Comparison of ENCODE assay signal across 1 cellular context in the genomic region with DNA sequence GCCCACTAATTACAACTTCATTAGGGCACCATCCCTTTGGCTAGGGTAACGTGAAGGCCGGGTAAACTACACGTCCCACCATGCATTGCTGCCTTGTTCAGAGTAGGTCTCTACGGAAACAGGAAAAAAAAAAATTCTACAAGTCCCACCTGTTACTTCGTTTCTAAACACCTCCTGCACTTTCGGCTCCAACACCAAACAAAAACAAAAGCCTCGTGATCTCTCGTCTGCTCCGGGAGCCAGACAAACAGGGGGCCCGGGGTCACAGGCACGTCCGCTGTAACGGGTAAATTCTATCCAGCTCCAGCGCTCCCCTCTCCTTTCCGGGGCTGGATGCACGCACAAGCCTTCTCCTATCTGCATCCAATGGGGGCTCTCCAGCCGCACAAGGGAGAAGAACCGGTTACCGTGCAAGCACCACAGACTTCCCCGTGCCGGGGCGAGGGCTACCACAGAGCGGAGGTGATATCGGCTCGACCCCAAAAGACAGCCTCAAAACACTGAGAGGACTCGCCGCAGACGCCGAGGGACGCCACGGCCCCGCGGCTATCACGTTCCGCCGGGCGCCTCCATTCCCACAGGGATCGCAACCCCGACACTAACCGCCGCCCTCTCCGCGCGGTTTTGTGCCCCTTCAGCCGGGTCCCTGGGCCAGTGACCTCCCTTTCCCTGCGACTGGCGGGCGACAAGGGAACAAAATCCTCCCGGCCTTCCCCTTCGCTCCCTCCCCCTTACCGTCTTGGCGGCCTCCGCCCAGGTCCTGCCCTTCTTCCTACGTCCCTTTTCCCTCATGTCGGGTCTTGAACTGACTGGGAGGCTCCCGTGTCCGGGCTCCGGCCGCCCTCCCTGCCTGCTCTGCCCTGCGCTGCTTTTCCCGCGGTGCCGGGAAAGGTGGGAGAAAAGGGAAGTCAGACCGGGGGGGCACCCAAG.
A peak's percentile ranks its signal among the peaks of the same experiment; 100 is the strongest.
TF ChIP-seq lines count a peak whose summit lies in the region.

No MANE protein-coding gene starts in this region.

TF ChIP-seq in K562, 482 proteins besides CTCF, POLR2A, EP300 and RAD21 (continued from another document and continues in another):
- TF ChIP-seq, protein P1, sequence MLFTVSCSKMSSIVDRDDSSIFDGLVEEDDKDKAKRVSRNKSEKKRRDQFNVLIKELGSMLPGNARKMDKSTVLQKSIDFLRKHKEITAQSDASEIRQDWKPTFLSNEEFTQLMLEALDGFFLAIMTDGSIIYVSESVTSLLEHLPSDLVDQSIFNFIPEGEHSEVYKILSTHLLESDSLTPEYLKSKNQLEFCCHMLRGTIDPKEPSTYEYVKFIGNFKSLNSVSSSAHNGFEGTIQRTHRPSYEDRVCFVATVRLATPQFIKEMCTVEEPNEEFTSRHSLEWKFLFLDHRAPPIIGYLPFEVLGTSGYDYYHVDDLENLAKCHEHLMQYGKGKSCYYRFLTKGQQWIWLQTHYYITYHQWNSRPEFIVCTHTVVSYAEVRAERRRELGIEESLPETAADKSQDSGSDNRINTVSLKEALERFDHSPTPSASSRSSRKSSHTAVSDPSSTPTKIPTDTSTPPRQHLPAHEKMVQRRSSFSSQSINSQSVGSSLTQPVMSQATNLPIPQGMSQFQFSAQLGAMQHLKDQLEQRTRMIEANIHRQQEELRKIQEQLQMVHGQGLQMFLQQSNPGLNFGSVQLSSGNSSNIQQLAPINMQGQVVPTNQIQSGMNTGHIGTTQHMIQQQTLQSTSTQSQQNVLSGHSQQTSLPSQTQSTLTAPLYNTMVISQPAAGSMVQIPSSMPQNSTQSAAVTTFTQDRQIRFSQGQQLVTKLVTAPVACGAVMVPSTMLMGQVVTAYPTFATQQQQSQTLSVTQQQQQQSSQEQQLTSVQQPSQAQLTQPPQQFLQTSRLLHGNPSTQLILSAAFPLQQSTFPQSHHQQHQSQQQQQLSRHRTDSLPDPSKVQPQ (CRISPR knock-in tag; IDR thresholded peaks at IDR 0.05; ENCODE audit: borderline replicate concordance): no peak
- TF ChIP-seq ETV5 (CRISPR knock-in tag; IDR thresholded peaks at IDR 0.05; ENCODE audit: low read depth) (no peak; the same call in 1 of the 2 replicates), C11orf30 (IDR thresholded peaks at IDR 0.05; ENCODE audit: low read depth) (no peak; the same call in 1 of the 2 replicates), ASH1L (IDR thresholded peaks at IDR 0.05; ENCODE audit: borderline replicate concordance, low read depth, partially characterized antibody) (peak; percentile 60), BHLHE40 (IDR thresholded peaks at IDR 0.05; ENCODE audit: low read length) (peak; percentile 4; the same call in 1 of the 2 replicates), ZNF124 (CRISPR knock-in tag; IDR thresholded peaks at IDR 0.05) (no peak), ESRRB (CRISPR knock-in tag; IDR thresholded peaks at IDR 0.05; ENCODE audit: borderline replicate concordance) (no peak), HMG20B (CRISPR knock-in tag; IDR thresholded peaks at IDR 0.05) (no peak), PHF8 (IDR thresholded peaks at IDR 0.05; ENCODE audit: borderline replicate concordance, low read length) (peak; percentile 68; the same call in 1 of the 2 replicates), ZNF699 (CRISPR knock-in tag; IDR thresholded peaks at IDR 0.05; ENCODE audit: insufficient replicate concordance) (no peak), ZSCAN32 (CRISPR knock-in tag; IDR thresholded peaks at IDR 0.05) (no peak), CBFB (CRISPR knock-in tag; IDR thresholded peaks at IDR 0.05) (no peak), SOX6 (IDR thresholded peaks at IDR 0.05) (no peak), TCF3 (CRISPR knock-in tag; IDR thresholded peaks at IDR 0.05) (peak; percentile 17; the same call in 1 of the 2 replicates), CBX2 (IDR thresholded peaks at IDR 0.05; ENCODE audit: insufficient read depth, low read length, poor library complexity, severe bottlenecking) (no peak), EHMT2 (IDR thresholded peaks at IDR 0.05) (no peak), CBX8 (IDR thresholded peaks at IDR 0.05; ENCODE audit: borderline replicate concordance, extremely low read depth, low read depth, low read length, poor library complexity, severe bottlenecking) (no peak), FOXA1 (IDR thresholded peaks at IDR 0.05; ENCODE audit: borderline replicate concordance) (no peak), NFIX (CRISPR knock-in tag; IDR thresholded peaks at IDR 0.05; ENCODE audit: low read depth) (no peak), RUNX1 (IDR thresholded peaks at IDR 0.05; ENCODE audit: low read depth) (no peak), HOXB6 (CRISPR knock-in tag; IDR thresholded peaks at IDR 0.05; ENCODE audit: borderline replicate concordance) (no peak), HDAC1 (IDR thresholded peaks at IDR 0.05) (peak in 1 of 2 experiments; percentile 26; a peak in 2 of 4 replicates), SAFB2 (IDR thresholded peaks at IDR 0.05; ENCODE audit: borderline replicate concordance, low read depth, low read length, severe bottlenecking) (no peak), MECOM (CRISPR knock-in tag; IDR thresholded peaks at IDR 0.05) (no peak), CCAR2 (IDR thresholded peaks at IDR 0.05; ENCODE audit: low read depth, low read length) (no peak), ARHGAP35 (IDR thresholded peaks at IDR 0.05; ENCODE audit: partially characterized antibody) (no peak), HMGN3 (IDR thresholded peaks at IDR 0.05; ENCODE audit: borderline replicate concordance, extremely low read depth, insufficient read length, low read depth, low read length) (no peak), TEAD4 (IDR thresholded peaks at IDR 0.05; ENCODE audit: low read length) (no peak), TEAD4 (CRISPR knock-in tag; IDR thresholded peaks at IDR 0.05; ENCODE audit: borderline replicate concordance) (no peak), NEUROD1 (IDR thresholded peaks at IDR 0.05; ENCODE audit: borderline replicate concordance, low read depth, low read length, partially characterized antibody) (no peak), MED1 (CRISPR knock-in tag; IDR thresholded peaks at IDR 0.05; ENCODE audit: borderline replicate concordance) (no peak)
- TF ChIP-seq, protein P2, sequence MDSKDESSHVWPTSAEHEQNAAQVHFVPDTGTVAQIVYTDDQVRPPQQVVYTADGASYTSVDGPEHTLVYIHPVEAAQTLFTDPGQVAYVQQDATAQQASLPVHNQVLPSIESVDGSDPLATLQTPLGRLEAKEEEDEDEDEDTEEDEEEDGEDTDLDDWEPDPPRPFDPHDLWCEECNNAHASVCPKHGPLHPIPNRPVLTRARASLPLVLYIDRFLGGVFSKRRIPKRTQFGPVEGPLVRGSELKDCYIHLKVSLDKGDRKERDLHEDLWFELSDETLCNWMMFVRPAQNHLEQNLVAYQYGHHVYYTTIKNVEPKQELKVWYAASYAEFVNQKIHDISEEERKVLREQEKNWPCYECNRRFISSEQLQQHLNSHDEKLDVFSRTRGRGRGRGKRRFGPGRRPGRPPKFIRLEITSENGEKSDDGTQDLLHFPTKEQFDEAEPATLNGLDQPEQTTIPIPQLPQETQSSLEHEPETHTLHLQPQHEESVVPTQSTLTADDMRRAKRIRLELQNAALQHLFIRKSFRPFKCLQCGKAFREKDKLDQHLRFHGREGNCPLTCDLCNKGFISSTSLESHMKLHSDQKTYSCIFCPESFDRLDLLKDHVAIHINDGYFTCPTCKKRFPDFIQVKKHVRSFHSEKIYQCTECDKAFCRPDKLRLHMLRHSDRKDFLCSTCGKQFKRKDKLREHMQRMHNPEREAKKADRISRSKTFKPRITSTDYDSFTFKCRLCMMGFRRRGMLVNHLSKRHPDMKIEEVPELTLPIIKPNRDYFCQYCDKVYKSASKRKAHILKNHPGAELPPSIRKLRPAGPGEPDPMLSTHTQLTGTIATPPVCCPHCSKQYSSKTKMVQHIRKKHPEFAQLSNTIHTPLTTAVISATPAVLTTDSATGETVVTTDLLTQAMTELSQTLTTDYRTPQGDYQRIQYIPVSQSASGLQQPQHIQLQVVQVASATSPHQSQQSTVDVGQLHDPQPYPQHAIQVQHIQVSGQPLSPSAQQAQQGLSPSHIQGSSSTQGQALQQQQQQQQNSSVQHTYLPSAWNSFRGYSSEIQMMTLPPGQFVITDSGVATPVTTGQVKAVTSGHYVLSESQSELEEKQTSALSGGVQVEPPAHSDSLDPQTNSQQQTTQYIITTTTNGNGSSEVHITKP (IDR thresholded peaks at IDR 0.05; ENCODE audit: partially characterized antibody): peak; percentile 82
- TF ChIP-seq, protein P3, sequence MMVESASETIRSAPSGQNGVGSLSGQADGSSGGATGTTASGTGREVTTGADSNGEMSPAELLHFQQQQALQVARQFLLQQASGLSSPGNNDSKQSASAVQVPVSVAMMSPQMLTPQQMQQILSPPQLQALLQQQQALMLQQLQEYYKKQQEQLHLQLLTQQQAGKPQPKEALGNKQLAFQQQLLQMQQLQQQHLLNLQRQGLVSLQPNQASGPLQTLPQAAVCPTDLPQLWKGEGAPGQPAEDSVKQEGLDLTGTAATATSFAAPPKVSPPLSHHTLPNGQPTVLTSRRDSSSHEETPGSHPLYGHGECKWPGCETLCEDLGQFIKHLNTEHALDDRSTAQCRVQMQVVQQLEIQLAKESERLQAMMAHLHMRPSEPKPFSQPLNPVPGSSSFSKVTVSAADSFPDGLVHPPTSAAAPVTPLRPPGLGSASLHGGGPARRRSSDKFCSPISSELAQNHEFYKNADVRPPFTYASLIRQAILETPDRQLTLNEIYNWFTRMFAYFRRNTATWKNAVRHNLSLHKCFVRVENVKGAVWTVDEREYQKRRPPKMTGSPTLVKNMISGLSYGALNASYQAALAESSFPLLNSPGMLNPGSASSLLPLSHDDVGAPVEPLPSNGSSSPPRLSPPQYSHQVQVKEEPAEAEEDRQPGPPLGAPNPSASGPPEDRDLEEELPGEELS (CRISPR knock-in tag; IDR thresholded peaks at IDR 0.05; ENCODE audit: borderline replicate concordance): no peak; the same call in 1 of the 2 replicates
- TF ChIP-seq, protein P4, sequence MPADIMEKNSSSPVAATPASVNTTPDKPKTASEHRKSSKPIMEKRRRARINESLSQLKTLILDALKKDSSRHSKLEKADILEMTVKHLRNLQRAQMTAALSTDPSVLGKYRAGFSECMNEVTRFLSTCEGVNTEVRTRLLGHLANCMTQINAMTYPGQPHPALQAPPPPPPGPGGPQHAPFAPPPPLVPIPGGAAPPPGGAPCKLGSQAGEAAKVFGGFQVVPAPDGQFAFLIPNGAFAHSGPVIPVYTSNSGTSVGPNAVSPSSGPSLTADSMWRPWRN (IDR thresholded peaks at IDR 0.05; ENCODE audit: low read depth): no peak
- TF ChIP-seq, protein P5, sequence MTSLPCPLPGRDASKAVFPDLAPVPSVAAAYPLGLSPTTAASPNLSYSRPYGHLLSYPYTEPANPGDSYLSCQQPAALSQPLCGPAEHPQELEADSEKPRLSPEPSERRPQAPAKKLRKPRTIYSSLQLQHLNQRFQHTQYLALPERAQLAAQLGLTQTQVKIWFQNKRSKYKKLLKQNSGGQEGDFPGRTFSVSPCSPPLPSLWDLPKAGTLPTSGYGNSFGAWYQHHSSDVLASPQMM (CRISPR knock-in tag; IDR thresholded peaks at IDR 0.05): no peak
- TF ChIP-seq, protein P6, sequence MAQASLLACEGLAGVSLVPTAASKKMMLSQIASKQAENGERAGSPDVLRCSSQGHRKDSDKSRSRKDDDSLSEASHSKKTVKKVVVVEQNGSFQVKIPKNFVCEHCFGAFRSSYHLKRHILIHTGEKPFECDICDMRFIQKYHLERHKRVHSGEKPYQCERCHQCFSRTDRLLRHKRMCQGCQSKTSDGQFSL (CRISPR knock-in tag; IDR thresholded peaks at IDR 0.05): 0 out of 2 replicates have a peak, but pooled peaks have one; percentile 24
- TF ChIP-seq, protein P6 (tag; IDR thresholded peaks at IDR 0.05): no peak
- TF ChIP-seq, protein P7, sequence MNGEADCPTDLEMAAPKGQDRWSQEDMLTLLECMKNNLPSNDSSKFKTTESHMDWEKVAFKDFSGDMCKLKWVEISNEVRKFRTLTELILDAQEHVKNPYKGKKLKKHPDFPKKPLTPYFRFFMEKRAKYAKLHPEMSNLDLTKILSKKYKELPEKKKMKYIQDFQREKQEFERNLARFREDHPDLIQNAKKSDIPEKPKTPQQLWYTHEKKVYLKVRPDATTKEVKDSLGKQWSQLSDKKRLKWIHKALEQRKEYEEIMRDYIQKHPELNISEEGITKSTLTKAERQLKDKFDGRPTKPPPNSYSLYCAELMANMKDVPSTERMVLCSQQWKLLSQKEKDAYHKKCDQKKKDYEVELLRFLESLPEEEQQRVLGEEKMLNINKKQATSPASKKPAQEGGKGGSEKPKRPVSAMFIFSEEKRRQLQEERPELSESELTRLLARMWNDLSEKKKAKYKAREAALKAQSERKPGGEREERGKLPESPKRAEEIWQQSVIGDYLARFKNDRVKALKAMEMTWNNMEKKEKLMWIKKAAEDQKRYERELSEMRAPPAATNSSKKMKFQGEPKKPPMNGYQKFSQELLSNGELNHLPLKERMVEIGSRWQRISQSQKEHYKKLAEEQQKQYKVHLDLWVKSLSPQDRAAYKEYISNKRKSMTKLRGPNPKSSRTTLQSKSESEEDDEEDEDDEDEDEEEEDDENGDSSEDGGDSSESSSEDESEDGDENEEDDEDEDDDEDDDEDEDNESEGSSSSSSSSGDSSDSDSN (IDR thresholded peaks at IDR 0.05; ENCODE audit: borderline replicate concordance in 1 of 2, low read depth in 2 of 2, low read length in 2 of 2): 0 out of 4 replicates have a peak, but pooled peaks have one; percentile 17 to 24
- TF ChIP-seq, protein P8, sequence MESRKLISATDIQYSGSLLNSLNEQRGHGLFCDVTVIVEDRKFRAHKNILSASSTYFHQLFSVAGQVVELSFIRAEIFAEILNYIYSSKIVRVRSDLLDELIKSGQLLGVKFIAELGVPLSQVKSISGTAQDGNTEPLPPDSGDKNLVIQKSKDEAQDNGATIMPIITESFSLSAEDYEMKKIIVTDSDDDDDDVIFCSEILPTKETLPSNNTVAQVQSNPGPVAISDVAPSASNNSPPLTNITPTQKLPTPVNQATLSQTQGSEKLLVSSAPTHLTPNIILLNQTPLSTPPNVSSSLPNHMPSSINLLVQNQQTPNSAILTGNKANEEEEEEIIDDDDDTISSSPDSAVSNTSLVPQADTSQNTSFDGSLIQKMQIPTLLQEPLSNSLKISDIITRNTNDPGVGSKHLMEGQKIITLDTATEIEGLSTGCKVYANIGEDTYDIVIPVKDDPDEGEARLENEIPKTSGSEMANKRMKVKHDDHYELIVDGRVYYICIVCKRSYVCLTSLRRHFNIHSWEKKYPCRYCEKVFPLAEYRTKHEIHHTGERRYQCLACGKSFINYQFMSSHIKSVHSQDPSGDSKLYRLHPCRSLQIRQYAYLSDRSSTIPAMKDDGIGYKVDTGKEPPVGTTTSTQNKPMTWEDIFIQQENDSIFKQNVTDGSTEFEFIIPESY (CRISPR knock-in tag; IDR thresholded peaks at IDR 0.05): no peak
- TF ChIP-seq, protein P9, sequence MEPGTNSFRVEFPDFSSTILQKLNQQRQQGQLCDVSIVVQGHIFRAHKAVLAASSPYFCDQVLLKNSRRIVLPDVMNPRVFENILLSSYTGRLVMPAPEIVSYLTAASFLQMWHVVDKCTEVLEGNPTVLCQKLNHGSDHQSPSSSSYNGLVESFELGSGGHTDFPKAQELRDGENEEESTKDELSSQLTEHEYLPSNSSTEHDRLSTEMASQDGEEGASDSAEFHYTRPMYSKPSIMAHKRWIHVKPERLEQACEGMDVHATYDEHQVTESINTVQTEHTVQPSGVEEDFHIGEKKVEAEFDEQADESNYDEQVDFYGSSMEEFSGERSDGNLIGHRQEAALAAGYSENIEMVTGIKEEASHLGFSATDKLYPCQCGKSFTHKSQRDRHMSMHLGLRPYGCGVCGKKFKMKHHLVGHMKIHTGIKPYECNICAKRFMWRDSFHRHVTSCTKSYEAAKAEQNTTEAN (CRISPR knock-in tag; IDR thresholded peaks at IDR 0.05): no peak
